ENCODE assay signal across 25 cellular contexts in genomic region chr16:85598141-85598540, GRCh38. TPM values are rescaled to one million over a fixed set of nuclear protein-coding genes. Genes with fewer than 3 reads are reported as not detected.
A peak's percentile ranks its signal among the peaks of the same experiment; 100 is the strongest.
DNase-seq lines count a peak whose midpoint lies in the region; ATAC-seq, FAIRE-seq and TF ChIP-seq lines count a peak whose summit lies in the region.
"Had no signal": no experiment of that assay in that cellular context is flagged by ENCODE, and none has a peak within 500 bp of the region (broad histone marks: within the 10 kb centered on the region; RNA-seq: fewer than 3 reads in every experiment).

No MANE protein-coding gene starts in this region.

- 0 out of 2 replicates have a peak overlapping the region, but pooled peaks have one; percentile 4 for H2BK20ac ChIP-seq in IMR-90 (ENCODE audit: low read depth, low read length)

- intact Hi-C loops in IMR-90 (cut with micrococcal nuclease) (no loop called here), K562 (cut with micrococcal nuclease) (no loop called here)
- intact Hi-C loops in CD8-positive, alpha-beta T cell (cut with DNase I, micrococcal nuclease) = no loop called here

- H2BK120ac ChIP-seq in IMR-90 (ENCODE audit: low read depth, low read length) = 0 out of 2 replicates have a peak overlapping the region, but pooled peaks have one; percentile 23

- no peak for DNase-seq in IMR-90
- DNase-seq in K562 (ENCODE audit: extremely low read depth in 1 of 4, low spot score in 3 of 4) = no peak
- DNase-seq in mesothelial cell of epicardium (ENCODE audit: low spot score in 2 of 2, unreplicated experiment in 2 of 2) = no peak
- no peak for DNase-seq in CD8-positive, alpha-beta T cell
- DNase-seq in midbrain (lab: John Stamatoyannopoulos, UW) = no peak
- DNase-seq in dedifferentiated amniotic fluid mesenchymal stem cell (ENCODE audit: extremely low spot score) = no peak
- no peak for DNase-seq in NCI-H187 treated with DMSO at 0.1 percent for 48 hours (lab: John Stamatoyannopoulos, UW)
- DNase-seq: 8988T; ACHN; AML-193; BE2C; CD4-positive, CD25-positive, alpha-beta regulatory T cell; CD8-positive, alpha-beta memory T cell; DMS 273 treated with DMSO at 0.1 percent for 48 hours; DMS79; GF-D8; H9 had no signal

- CTCF ChIA-PET in IMR-90 (lab: Yijun Ruan, JAX) = no interaction called here
- CTCF ChIA-PET in K562 (lab: Yijun Ruan, JAX; ENCODE audit: low intra/inter-chr PET ratio) = no interaction called here
- CTCF ChIA-PET in CD8-positive, alpha-beta T cell (lab: Charles Lee) = no interaction called here

- no peak overlapping the region for H2BK15ac ChIP-seq in IMR-90 (ENCODE audit: low read depth, low read length)

- H3K27ac ChIP-seq in BLaER1 (peak overlapping the region; percentile 46), IMR-90 (ENCODE audit: insufficient read depth, low read length) (no peak overlapping the region), K562 (ENCODE audit: extremely low read depth, low read depth, low read length) (no peak overlapping the region)
- H3K27ac ChIP-seq in CD8-positive, alpha-beta T cell (ENCODE audit: low read depth, low read length) = no peak overlapping the region
- H3K27ac ChIP-seq: A549, C4-2B had no signal

- no peak overlapping the region for H2AK5ac ChIP-seq in IMR-90 (ENCODE audit: low read depth, low read length)

- H3K36me3 ChIP-seq in BLaER1 (no peaks in the 10 kb centered on the region), IMR-90 (ENCODE audit: control insufficient read depth, insufficient read depth, low read length) (no peaks in the 10 kb centered on the region), K562 (ENCODE audit: control insufficient read depth, insufficient read depth, low read length) (peaks cover 64% of the 10 kb centered on the region)
- H3K36me3 ChIP-seq in CD8-positive, alpha-beta T cell (ENCODE audit: insufficient read depth, low read length) = no peaks in the 10 kb centered on the region

- WGBS in IMR-90 (ENCODE audit: extremely low coverage in 2 of 2, insufficient read length in 1 of 2), 2 experiments = 72% methylated on average over 3 of the region's 8 CpGs; no CpG with 5 or more reads in 1 of the 2 experiments
- 78% methylated on average over 8 of the region's 8 CpGs for WGBS in K562 (ENCODE audit: insufficient coverage, low coverage, missing lambda C conversion rate)

- H3K4me1 Mint-ChIP-seq in mesothelial cell of epicardium = peaks cover 40% of the 10 kb centered on the region
- H3K4me1 Mint-ChIP-seq in CD8-positive, alpha-beta T cell (ENCODE audit: low read depth) = peaks cover 4% of the 10 kb centered on the region

- H3K36me3 Mint-ChIP-seq in mesothelial cell of epicardium = peaks cover 4% of the 10 kb centered on the region
- peaks cover 7% of the 10 kb centered on the region for H3K36me3 Mint-ChIP-seq in CD8-positive, alpha-beta T cell

- H3K4me1 ChIP-seq in BLaER1 (peaks cover 98% of the 10 kb centered on the region), IMR-90 (ENCODE audit: control insufficient read depth, insufficient read depth, low read length) (peaks cover 7% of the 10 kb centered on the region; the same call in 1 of the 2 replicates), K562 (replicated peaks in 1 of 2; ENCODE audit: control insufficient read depth in 2 of 2, insufficient read depth in 2 of 2, low read length in 2 of 2) (peaks cover 51 to 68% of the 10 kb centered on the region in 2 experiments)
- H3K4me1 ChIP-seq in CD8-positive, alpha-beta T cell (ENCODE audit: insufficient read depth, low read length) = no peaks in the 10 kb centered on the region

- peaks cover 98% of the 10 kb centered on the region for H3K79me2 ChIP-seq in K562 (ENCODE audit: control insufficient read depth, insufficient read depth, low read length)

- no peak overlapping the region for H3K18ac ChIP-seq in IMR-90 (ENCODE audit: low read depth, low read length)

- BruUV-seq in IMR-90 (replicated peaks; lab: Mats Ljungman, UMichigan) (no TSS peak), K562 (replicated peaks; lab: Mats Ljungman, UMichigan) (no TSS peak)

- H3K9ac ChIP-seq in BLaER1 (peak overlapping the region; percentile 38; the same call in 1 of the 2 replicates), IMR-90 (ENCODE audit: low read depth, low read length) (no peak overlapping the region), K562 (ENCODE audit: insufficient read depth in 1 of 2, low read depth in 2 of 2, low read length in 2 of 2) (peak overlapping the region in 1 of 2 experiments; percentile 76; a peak in 2 of 4 replicates)

- H4K20me1 ChIP-seq in BLaER1 (peaks cover 85% of the 10 kb centered on the region), IMR-90 (ENCODE audit: insufficient read depth, low read length) (peaks cover 89% of the 10 kb centered on the region), K562 (replicated peaks; ENCODE audit: control insufficient read depth, insufficient read depth, low read length) (peaks cover 76% of the 10 kb centered on the region)

- TF ChIP-seq CTCF in IMR-90 (conservative IDR thresholded peaks at IDR 0.05; ENCODE audit: low read depth, low read length) (no peak), K562 (IDR thresholded peaks at IDR 0.05 in 2 of 3, conservative IDR thresholded peaks at IDR 0.05 in 1 of 3; ENCODE audit: insufficient read depth in 2 of 3, low read depth in 1 of 3, low read length in 3 of 3) (no peak), mesothelial cell of epicardium (IDR thresholded peaks at IDR 0.05; ENCODE audit: unreplicated experiment) (no peak)
- no peak for TF ChIP-seq CTCF in CD8-positive, alpha-beta T cell (IDR thresholded peaks at IDR 0.05)

- H3K27me3 ChIP-seq in BLaER1 (no peaks in the 10 kb centered on the region), IMR-90 (ENCODE audit: control insufficient read depth, insufficient read depth, low read length) (no peaks in the 10 kb centered on the region), K562 (ENCODE audit: control insufficient read depth in 2 of 2, insufficient read depth in 2 of 2, low read length in 2 of 2) (no peaks in the 10 kb centered on the region)
- no peaks in the 10 kb centered on the region for H3K27me3 ChIP-seq in CD8-positive, alpha-beta T cell (ENCODE audit: insufficient read depth, low read length)
- H3K27me3 ChIP-seq: BE2C had no signal

- H3K79me1 ChIP-seq in IMR-90 (ENCODE audit: low read depth in 1 of 2, low read length in 2 of 2) = peaks cover 16 to 53% of the 10 kb centered on the region in 2 experiments; a peak in 3 of 4 replicates

- H3K9me3 ChIP-seq in BLaER1 (no peaks in the 10 kb centered on the region), IMR-90 (ENCODE audit: control insufficient read depth, insufficient read depth, low read length) (no peaks in the 10 kb centered on the region), K562 (replicated peaks; ENCODE audit: control insufficient read depth, insufficient read depth, low read depth, low read length) (no peaks in the 10 kb centered on the region)
- no peaks in the 10 kb centered on the region for H3K9me3 ChIP-seq in CD8-positive, alpha-beta T cell (ENCODE audit: low read length)
- H3K9me3 ChIP-seq: A549, BE2C had no signal

- H2BK5ac ChIP-seq in IMR-90 (ENCODE audit: low read depth, low read length, poor library complexity, severe bottlenecking) = no peak overlapping the region

- H2AFZ ChIP-seq in IMR-90 (replicated peaks; ENCODE audit: low read length, poor library complexity) (no peak overlapping the region), K562 (ENCODE audit: low read depth, low read length) (no peak overlapping the region)
- H2AFZ ChIP-seq: GM23338 had no signal

- no peak overlapping the region for H3K23ac ChIP-seq in IMR-90 (ENCODE audit: low read depth, low read length)

- no peak for TF ChIP-seq EP300 in K562 (IDR thresholded peaks at IDR 0.05; ENCODE audit: low read length)

- POLR2A ChIA-PET in IMR-90 (lab: Charles Lee; ENCODE audit: unreplicated experiment) = no interaction called here
- POLR2A ChIA-PET in K562 (lab: Yijun Ruan, JAX) = interaction anchor here (0.6 to 1.3 kb wide), 3 partner anchors 8 to 61 kb away, joined by 3 to 6 read pairs (median 4); no protein-coding TSS in a partner anchor
- POLR2A ChIA-PET in CD8-positive, alpha-beta T cell (lab: Charles Lee) = no interaction called here

- H3K27ac Mint-ChIP-seq in mesothelial cell of epicardium = peak overlapping the region; percentile 16
- H3K27ac Mint-ChIP-seq in CD8-positive, alpha-beta T cell = no peak overlapping the region
- H3K27ac Mint-ChIP-seq: CD4-positive, CD25-positive, alpha-beta regulatory T cell; GM23338 had no signal

- in situ Hi-C loops in IMR-90 (cut with MboI; ENCODE audit: low sequenced_read_pairs) (no loop called here), K562 (cut with MboI) (no loop called here)

- TF ChIP-seq RAD21 in IMR-90 (IDR thresholded peaks at IDR 0.05; ENCODE audit: low read length) (no peak), K562 (CRISPR knock-in tag; conservative IDR thresholded peaks at IDR 0.05 in 1 of 2, IDR thresholded peaks at IDR 0.05 in 1 of 2) (no peak)

- no peak overlapping the region for H3K56ac ChIP-seq in IMR-90 (ENCODE audit: extremely low read depth, insufficient read depth, low read length)

- H3K4ac ChIP-seq in IMR-90 (ENCODE audit: low read depth, low read length) = no peak overlapping the region

- H3K4me3 ChIP-seq in BLaER1 = no peak overlapping the region
- no peak overlapping the region for H3K4me3 ChIP-seq in IMR-90 (ENCODE audit: insufficient read depth, low read depth, low read length)
- H3K4me3 ChIP-seq in K562 = no peak overlapping the region
- H3K4me3 ChIP-seq in CD8-positive, alpha-beta T cell (ENCODE audit: low read depth, low read length) = no peak overlapping the region
- H3K4me3 ChIP-seq: A549, GM23338 had no signal

- no peaks in the 10 kb centered on the region for H3K9me3 Mint-ChIP-seq in mesothelial cell of epicardium
- no peaks in the 10 kb centered on the region for H3K9me3 Mint-ChIP-seq in CD8-positive, alpha-beta T cell
- H3K9me3 Mint-ChIP-seq: CD4-positive, CD25-positive, alpha-beta regulatory T cell; CD8-positive, alpha-beta memory T cell; GM23338; H9 had no signal

- H4K91ac ChIP-seq in IMR-90 (ENCODE audit: insufficient read depth, low read depth, low read length) = no peak overlapping the region

- ATAC-seq in IMR-90 (ENCODE audit: low read depth) = no peak
- ATAC-seq in K562 = no peak
- ATAC-seq in CD8-positive, alpha-beta T cell = no peak
- ATAC-seq: A549, GM23338, HCT116 had no signal

- H4K8ac ChIP-seq in IMR-90 (ENCODE audit: low read depth in 2 of 2, low read length in 2 of 2) = no peak overlapping the region

- no peak overlapping the region for H3K4me3 Mint-ChIP-seq in mesothelial cell of epicardium
- H3K4me3 Mint-ChIP-seq in CD8-positive, alpha-beta T cell = no peak overlapping the region
- H3K4me3 Mint-ChIP-seq: GM23338, H9 had no signal

- FAIRE-seq in K562 (lab: Jason Lieb, UNC) = no peak
- FAIRE-seq: A549, D721Med, GM12891, GM18507 had no signal

- H3K4me2 ChIP-seq in BLaER1 = peak overlapping the region; percentile 91
- H3K4me2 ChIP-seq in IMR-90 (ENCODE audit: low read depth, low read length) = no peak overlapping the region
- no peak overlapping the region for H3K4me2 ChIP-seq in K562 (ENCODE audit: insufficient read depth, low read length)
- H3K4me2 ChIP-seq: A549, GM23338 had no signal

- no peak overlapping the region for H3K14ac ChIP-seq in IMR-90 (replicated peaks; ENCODE audit: low read depth, low read length)

- H3K27me3 Mint-ChIP-seq in mesothelial cell of epicardium (ENCODE audit: low read depth) = no peaks in the 10 kb centered on the region
- H3K27me3 Mint-ChIP-seq in CD8-positive, alpha-beta T cell (ENCODE audit: low read depth) = no peaks in the 10 kb centered on the region
- H3K27me3 Mint-ChIP-seq: CD4-positive, CD25-positive, alpha-beta regulatory T cell; CD8-positive, alpha-beta memory T cell had no signal

- H2AK9ac ChIP-seq in IMR-90 (replicated peaks; ENCODE audit: low read depth, low read length, poor library complexity) = no peak overlapping the region

- H3K9me1 ChIP-seq in IMR-90 (ENCODE audit: insufficient read depth, low read length) = peaks cover 12% of the 10 kb centered on the region
- peaks cover 20% of the 10 kb centered on the region for H3K9me1 ChIP-seq in K562 (ENCODE audit: control insufficient read depth, insufficient read depth, low read length)

- no peak for TF ChIP-seq POLR2A in IMR-90 (IDR thresholded peaks at IDR 0.05; ENCODE audit: low read depth, low read length)
- TF ChIP-seq POLR2A in K562 (conservative IDR thresholded peaks at IDR 0.05) = no peak

- H4K5ac ChIP-seq in IMR-90 (ENCODE audit: low read depth, low read length) = no peak overlapping the region

- dilution Hi-C loops in IMR-90 (cut with HindIII; ENCODE audit: low sequenced_read_pairs, unreplicated experiment) = no loop called here

RNA-seq across cellular contexts. Expression of gene GSE1, which starts 15.0 kb away (rescaled TPM):
- total RNA-seq in IMR-90 (2012; rRNA removed) (9.4 and 14.9 TPM in 2 replicates), K562 (2014; rRNA removed) (89.1 and 104 TPM in 2 replicates), K562 (2014; rRNA removed; fragmentation: Illumina TruSeq; extraction: Trizol) (40.9 and 41.8 TPM in 2 replicates), K562 (2015; rRNA removed; fragmentation: Illumina TruSeq; extraction: Trizol) (57.9 and 60.6 TPM in 2 replicates), K562 (2021) (208 and 244 TPM in 2 replicates), mesothelial cell of epicardium (193 to 218 TPM (median 208 TPM) in 3 replicates)
- polyA plus RNA-seq in IMR-90 (2012; rRNA removed) (25.5 and 30.8 TPM in 2 replicates), K562 (2011; rRNA removed) (54.2 and 64.0 TPM in 2 replicates), K562 (2014; fragmentation: Illumina TruSeq; extraction: Trizol) (116 and 138 TPM in 2 replicates), K562 (2014; fragmentation: Nextera tagmentation; extraction: Ambion mirVana) (10 to 100 TPM; 12.2 to 15.8 TPM), K562 (2014; rRNA removed) (101 and 116 TPM in 2 replicates)
- polyA plus RNA-seq in IMR-90 (2012; cell fraction: cytosol; rRNA removed) = 17.0 and 25.6 TPM in 2 replicates
- polyA plus RNA-seq in IMR-90 (2012; cell fraction: nucleus; rRNA removed; ENCODE audit: low replicate concordance) = 79.5 and 93.9 TPM in 2 replicates
- 692 and 1,066 TPM in 2 replicates for total RNA-seq in K562 (2011; cell fraction: chromatin; rRNA removed; ENCODE audit: low replicate concordance)
- 409 and 435 TPM in 2 replicates for total RNA-seq in K562 (2011; cell fraction: nucleolus; rRNA removed)
- 438 and 467 TPM in 2 replicates for total RNA-seq in K562 (2011; cell fraction: nucleoplasm; rRNA removed)
- polyA plus RNA-seq in K562 (2011; cell fraction: cytosol; rRNA removed) = 54.1 and 55.3 TPM in 2 replicates
- 210 and 277 TPM in 2 replicates for polyA plus RNA-seq in K562 (2011; cell fraction: nucleus; rRNA removed)
- polyA plus RNA-seq in K562 (2012) = 113 and 125 TPM in 2 replicates
- polyA minus RNA-seq in K562 (2011; rRNA and poly(A)+ RNA removed) = 61.1 and 68.8 TPM in 2 replicates
- polyA minus RNA-seq in K562 (2011; cell fraction: cytosol; rRNA and poly(A)+ RNA removed) = 106 and 121 TPM in 2 replicates
- 117 and 133 TPM in 2 replicates for polyA minus RNA-seq in K562 (2011; cell fraction: nucleus; rRNA and poly(A)+ RNA removed)
- total RNA-seq in CD8-positive, alpha-beta T cell = 10 to 100 TPM; 67.8 to 72.1 TPM
